10 cellular contexts compared by ENCODE assay signal in genomic region chr10:72229261-72230251, GRCh38. TPM values are rescaled to one million over a fixed set of nuclear protein-coding genes. Genes with fewer than 3 reads are reported as not detected.
A peak's percentile ranks its signal among the peaks of the same experiment; 100 is the strongest.
DNase-seq lines count a peak whose midpoint lies in the region; ATAC-seq lines count a peak whose summit lies in the region.
"Had no signal": no experiment of that assay in that cellular context is flagged by ENCODE, and none has a peak within 500 bp of the region (broad histone marks: within the 10 kb centered on the region; RNA-seq: fewer than 3 reads in every experiment).

No MANE protein-coding gene starts in this region.

- H3K4me3 ChIP-seq in stomach smooth muscle (ENCODE audit: low read length in 2 of 2): no peak overlapping the region

- peaks cover 18 to 28% of the 10 kb centered on the region in 2 donors for H3K4me1 Mint-ChIP-seq in immature natural killer cell

- peaks cover 5 to 39% of the 10 kb centered on the region in 2 donors for H3K36me3 Mint-ChIP-seq in activated naive CD4-positive, alpha-beta T cell treated with anti-CD3 and anti-CD28 coated beads, Interleukin-2, amount 50 U/mL, for 72 hours
- H3K36me3 Mint-ChIP-seq in immature natural killer cell: peaks cover 10 to 34% (median 17%) of the 10 kb centered on the region in 3 donors

- peak overlapping the region; percentile 53 for H3K27ac ChIP-seq in stomach smooth muscle (ENCODE audit: low read length)

- H3K9me3 Mint-ChIP-seq in activated naive CD4-positive, alpha-beta T cell treated with anti-CD3 and anti-CD28 coated beads, Interleukin-2, amount 50 U/mL, for 72 hours: no peaks in the 10 kb centered on the region
- H3K9me3 Mint-ChIP-seq in immature natural killer cell: no peaks in the 10 kb centered on the region

- in situ Hi-C loops in KBM-7 (cut with MboI; ENCODE audit: low pct_unique_long_range_greater_than_20kb, low sequenced_read_pairs): no loop called here

- peaks cover 11% of the 10 kb centered on the region for H3K4me1 ChIP-seq in stomach smooth muscle (ENCODE audit: control insufficient read depth, insufficient read depth, low read length)

- no peaks in the 10 kb centered on the region for H3K27me3 ChIP-seq in stomach smooth muscle (ENCODE audit: control insufficient read depth in 1 of 2, insufficient read depth in 2 of 2, low read length in 2 of 2)

- H3K9ac ChIP-seq in stomach smooth muscle (ENCODE audit: low read length in 2 of 2): peak overlapping the region in 1 of 2 donors; percentile 15

- no peaks in the 10 kb centered on the region for H3K27me3 Mint-ChIP-seq in immature natural killer cell (ENCODE audit: low read depth in 3 of 3)

- peak overlapping the region; percentile 4 to 77 for H3K27ac Mint-ChIP-seq in activated naive CD4-positive, alpha-beta T cell treated with anti-CD3 and anti-CD28 coated beads, Interleukin-2, amount 50 U/mL, for 72 hours
- peak overlapping the region in 5 of 6 donors; percentile 55 to 87 (median 72) for H3K27ac Mint-ChIP-seq in immature natural killer cell

- no peaks in the 10 kb centered on the region for H3K9me3 ChIP-seq in stomach smooth muscle (ENCODE audit: control insufficient read depth in 2 of 2, low read length in 2 of 2)

- H3K4me3 Mint-ChIP-seq in immature natural killer cell: no peak overlapping the region

- H3K36me3 ChIP-seq in stomach smooth muscle (ENCODE audit: control insufficient read depth in 2 of 2, insufficient read depth in 2 of 2, low read length in 2 of 2): peaks cover 23 to 24% of the 10 kb centered on the region in 2 donors

- peak; percentile 18 for DNase-seq in NCI-H446 treated with DMSO at 0.1 percent for 48 hours (lab: John Stamatoyannopoulos, UW)
- DNase-seq in NCI-H446 (lab: John Stamatoyannopoulos, UW): no peak
- no peak for DNase-seq in activated naive CD4-positive, alpha-beta T cell treated with anti-CD3 and anti-CD28 coated beads, Interleukin-2, amount 50 U/mL, for 72 hours (ENCODE audit: low spot score in 2 of 2)
- DNase-seq in immature natural killer cell: no peak
- no peak for DNase-seq in amygdala (lab: John Stamatoyannopoulos, UW)
- no peak for DNase-seq in KBM-7
- DNase-seq in GM19238 (ENCODE audit: insufficient read length, low spot score): no peak
- DNase-seq: ACHN, retina had no signal

- no peak for ATAC-seq in activated naive CD4-positive, alpha-beta T cell treated with anti-CD3 and anti-CD28 coated beads, Interleukin-2, amount 50 U/mL, for 72 hours

RNA-seq across cellular contexts. Expression of gene ASCC1, which starts 13.5 kb away (rescaled TPM):
- 10 to 100 TPM; 65.5 to 87.6 TPM for total RNA-seq in activated naive CD4-positive, alpha-beta T cell treated with anti-CD3 and anti-CD28 coated beads, Interleukin-2, amount 50 U/mL, for 72 hours
- 10 to 100 TPM; 36.9 to 57.6 (median 40.5) TPM for polyA plus RNA-seq in immature natural killer cell

RNA-seq across cellular contexts. Expression of gene ANAPC16, which starts 13.7 kb away (rescaled TPM):
- total RNA-seq in activated naive CD4-positive, alpha-beta T cell treated with anti-CD3 and anti-CD28 coated beads, Interleukin-2, amount 50 U/mL, for 72 hours: 100 to 1,000 TPM in 1 of 2 donors, 10 to 100 TPM in 1; 88.2 to 107 TPM
- 100 to 1,000 TPM; 291 to 366 (median 328) TPM for polyA plus RNA-seq in immature natural killer cell

RNA-seq across cellular contexts. Expression of gene DDIT4, which starts 44.2 kb away (rescaled TPM):
- 1,000 to 10,000 TPM; 1,025 to 1,076 TPM for total RNA-seq in activated naive CD4-positive, alpha-beta T cell treated with anti-CD3 and anti-CD28 coated beads, Interleukin-2, amount 50 U/mL, for 72 hours
- 100 to 1,000 TPM; 437 to 876 (median 450) TPM for polyA plus RNA-seq in immature natural killer cell
